Comparison of ENCODE assay signal across 7 cellular contexts in genomic region chr10:71771821-71772617, GRCh38. TPM values are rescaled to one million over a fixed set of nuclear protein-coding genes. Genes with fewer than 3 reads are reported as not detected.
DNase-seq lines count a peak whose midpoint lies in the region; ATAC-seq and TF ChIP-seq lines count a peak whose summit lies in the region.

No MANE protein-coding gene starts in this region.

- no peak overlapping the region for H2AFZ ChIP-seq in parathyroid adenoma

- intact Hi-C loops in esophagus squamous epithelium (cut with DNase I): loop anchor here (5.0 kb wide), 2 partner anchors 45 to 60 kb away; no protein-coding TSS in a partner anchor

- peaks cover 59 to 91% (median 60%) of the 10 kb centered on the region in 3 donors for H3K4me1 ChIP-seq in esophagus squamous epithelium
- H3K4me1 ChIP-seq in parathyroid adenoma: peaks cover 3% of the 10 kb centered on the region

- peak overlapping the region; percentile 79 to 99 (median 94) for H3K27ac Mint-ChIP-seq in IgD-negative memory B cell

- H3K9me3 ChIP-seq in esophagus squamous epithelium (no peaks in the 10 kb centered on the region), parathyroid adenoma (ENCODE audit: control insufficient read depth, low read length) (no peaks in the 10 kb centered on the region)

- peak; percentile 55 to 72 for DNase-seq in activated CD4-positive, alpha-beta T cell treated with anti-CD3 and anti-CD28 coated beads, Interleukin-2, amount 50 U/mL, for 48 hours
- DNase-seq in esophagus squamous epithelium (lab: John Stamatoyannopoulos, UW) (no peak), putamen (ENCODE audit: low spot score) (no peak), SKM-1 (lab: John Stamatoyannopoulos, UW; ENCODE audit: unreplicated experiment) (no peak)

- H3K27me3 Mint-ChIP-seq in IgD-negative memory B cell: no peaks in the 10 kb centered on the region

- peaks cover 3% of the 10 kb centered on the region for H3K79me2 ChIP-seq in parathyroid adenoma

- no peaks in the 10 kb centered on the region for H3K9me3 Mint-ChIP-seq in IgD-negative memory B cell

- no peak for ATAC-seq in HG02840 (IDR thresholded peaks at IDR 0.05; ENCODE audit: low FRiP score, unreplicated experiment)

- H3K36me3 Mint-ChIP-seq in IgD-negative memory B cell: peaks cover 8% of the 10 kb centered on the region

- peak overlapping the region; percentile 4 for H3K4me2 ChIP-seq in parathyroid adenoma (ENCODE audit: low read length)

- H3K36me3 ChIP-seq in esophagus squamous epithelium (no peaks in the 10 kb centered on the region), parathyroid adenoma (ENCODE audit: control insufficient read depth, insufficient read depth, low read length) (no peaks in the 10 kb centered on the region)

- H3K27ac ChIP-seq in esophagus squamous epithelium (peak overlapping the region; percentile 91 to 99 (median 95)), parathyroid adenoma (peak overlapping the region; percentile 56)

- no peak overlapping the region for H3K9ac ChIP-seq in parathyroid adenoma

- H3K27me3 ChIP-seq in esophagus squamous epithelium: no peaks in the 10 kb centered on the region
- H3K27me3 ChIP-seq in parathyroid adenoma (ENCODE audit: control insufficient read depth, insufficient read depth, low read length): no peaks in the 10 kb centered on the region

- TF ChIP-seq CTCF in esophagus squamous epithelium (IDR thresholded peaks at IDR 0.05) (no peak), parathyroid adenoma (IDR thresholded peaks at IDR 0.05) (no peak)

- TF ChIP-seq POLR2A in esophagus squamous epithelium (IDR thresholded peaks at IDR 0.05): peak in 3 of 4 donors; percentile 11 to 65 (median 59)

- H3K4me3 ChIP-seq in esophagus squamous epithelium: peak overlapping the region; percentile 68 to 96 (median 82)
- peak overlapping the region; percentile 54 for H3K4me3 ChIP-seq in parathyroid adenoma (ENCODE audit: low read depth, low read length)

- 0 to 29% methylated on average over 1 to 2 of the region's 2 CpGs for WGBS in esophagus squamous epithelium, 2 donors

- H3K4me3 Mint-ChIP-seq in IgD-negative memory B cell: peak overlapping the region; percentile 56 to 96 (median 88)

- H3K4me1 Mint-ChIP-seq in IgD-negative memory B cell: peaks cover 59 to 71% (median 61%) of the 10 kb centered on the region in 3 donors

RNA-seq across cellular contexts. Expression of gene VSIR, which starts 1.3 kb away (rescaled TPM):
- polyA plus RNA-seq in IgD-negative memory B cell: 73.6 TPM
- 10 to 100 TPM; 34.1 to 51.7 (median 44.8) TPM for total RNA-seq in esophagus squamous epithelium

RNA-seq across cellular contexts. Expression of gene C10orf105, which starts 52.4 kb away (rescaled TPM):
- not detected for polyA plus RNA-seq in IgD-negative memory B cell
- total RNA-seq in esophagus squamous epithelium: under 1 TPM in 2 of 4 donors, not detected in 2; under 0.01 to 0.15 TPM

Comparison
In these comparisons a context has a peak if more than half of its experiments do, and no peak if none do; other contexts are left out.
1. DNase-seq: peak in activated CD4-positive, alpha-beta T cell treated with anti-CD3 and anti-CD28 coated beads, Interleukin-2, amount 50 U/mL, for 48 hours (2 of 2); none in esophagus squamous epithelium (single experiment), putamen (single experiment) and SKM-1 (single experiment).